In the genomic region with DNA sequence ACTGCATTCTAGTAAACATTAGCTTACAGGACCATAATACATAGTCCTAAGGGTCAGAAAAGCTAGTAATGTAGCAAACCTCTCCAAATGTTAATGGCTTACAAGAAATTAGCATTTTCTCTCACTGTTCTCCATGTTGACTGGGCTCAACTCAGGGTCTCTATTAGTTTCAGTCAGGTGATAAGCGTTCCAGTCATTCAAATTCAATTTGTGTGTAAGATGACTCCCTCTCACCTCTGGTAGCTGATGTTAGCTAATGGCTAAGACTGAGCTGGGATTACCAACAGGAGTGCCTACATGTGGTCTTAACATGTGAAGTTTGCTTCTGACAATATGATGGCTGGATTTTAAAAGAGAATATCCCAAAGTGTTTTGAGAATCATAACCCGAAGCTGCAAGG, we compare ENCODE assay signal across 27 cellular contexts.
"Had no signal": no experiment of that assay in that cellular context is flagged by ENCODE, and none has a peak within 500 bp of the region (broad histone marks: within the 10 kb centered on the region; RNA-seq: fewer than 3 reads in every experiment).

No MANE protein-coding gene starts in this region.

- H3K4me3 ChIP-seq: breast epithelium, colonic mucosa, SJCRH30 had no signal

- H3K9me3 Mint-ChIP-seq: activated naive CD4-positive, alpha-beta T cell treated with anti-CD3 and anti-CD28 coated beads, Interleukin-2, amount 50 U/mL, for 24 hours; activated T-helper 1 cell treated with anti-CD3 and anti-CD28 coated beads, Interleukin-12 subunit alpha, Interleukin-12 subunit beta, Interleukin-2, Interleukin-4 antibody, amounts not matched to agents 30 ng/mL and 10 ng/mL and 1 ng/mL, durations not matched to agents 14 hours and 24 hours and 36 hours; T-helper 1 cell treated with Interleukin-12 subunit alpha and Interleukin-12 subunit beta and Interleukin-4 antibody, amounts not matched to agents 30 μg/mL and 1 μg/mL, for 36 hours had no signal

- H3K36me3 Mint-ChIP-seq: activated CD8-positive, alpha-beta memory T cell treated with anti-CD3 and anti-CD28 coated beads, Interleukin-2, amount 10 ng/mL, durations not matched to agents 7 days and 5 days; activated naive CD4-positive, alpha-beta T cell treated with anti-CD3 and anti-CD28 coated beads, Interleukin-2, amount 50 U/mL, for 24 hours had no signal

- H3K9me3 ChIP-seq: breast epithelium, colonic mucosa, SJCRH30 had no signal

- H3K4me2 ChIP-seq: KMS-11 had no signal

- DNase-seq: activated CD4-positive, alpha-beta T cell treated with anti-CD3 and anti-CD28 coated beads for 48 hours; activated CD4-positive, alpha-beta T cell treated with anti-CD3 and anti-CD28 coated beads, Interleukin-2, amount 50 U/mL, for 4 hours; activated CD4-positive, CD25-positive, alpha-beta regulatory T cell treated with anti-CD3 and anti-CD28 coated beads, Interleukin-2, amount 50 U/mL, for 72 hours; activated CD8-positive, alpha-beta memory T cell treated with anti-CD3 and anti-CD28 coated beads, Interleukin-2, amount 10 ng/mL, durations not matched to agents 7 days and 5 days; activated effector memory CD4-positive, alpha-beta T cell treated with Interleukin-2 at 50 U/mL for 16 hours; activated naive CD4-positive, alpha-beta T cell; activated T-cell treated with anti-CD3 and anti-CD28 coated beads, Interleukin-2, amount 50 U/mL, for 24 hours; aorta; caudate nucleus; colonic mucosa; MV-4-11; NCI-H1105 treated with DMSO at 0.1 percent for 48 hours; NCI-H1436 treated with DMSO at 0.1 percent for 48 hours; NCI-H187 treated with DMSO at 0.1 percent for 48 hours; NCI-H2107; NCI-H510A treated with DMSO at 0.1 percent for 48 hours; NCI-H69; OCI-M1; Right ventricle myocardium superior; RPMI8226; SJCRH30 had no signal

- H3K27me3 Mint-ChIP-seq: activated CD8-positive, alpha-beta memory T cell treated with anti-CD3 and anti-CD28 coated beads, Interleukin-2, amount 10 ng/mL, durations not matched to agents 7 days and 5 days; activated naive CD4-positive, alpha-beta T cell treated with anti-CD3 and anti-CD28 coated beads, Interleukin-2, amount 50 U/mL, for 24 hours; activated T-cell treated with anti-CD3 and anti-CD28 coated beads, Interleukin-2, amount 50 U/mL, for 24 hours had no signal

- H3K4me1 ChIP-seq: breast epithelium, colonic mucosa, SJCRH30 had no signal

- H3K27ac ChIP-seq: breast epithelium, colonic mucosa, KMS-11, SJCRH30 had no signal

- ATAC-seq: activated CD8-positive, alpha-beta memory T cell treated with anti-CD3 and anti-CD28 coated beads, Interleukin-2, amount 10 ng/mL, durations not matched to agents 7 days and 5 days; Panc1 had no signal

- H3K27ac Mint-ChIP-seq: activated CD8-positive, alpha-beta memory T cell treated with anti-CD3 and anti-CD28 coated beads, Interleukin-2, amount 10 ng/mL, durations not matched to agents 7 days and 5 days; activated naive CD4-positive, alpha-beta T cell treated with anti-CD3 and anti-CD28 coated beads, Interleukin-2, amount 50 U/mL, for 24 hours; activated T-cell treated with anti-CD3 and anti-CD28 coated beads, Interleukin-2, amount 50 U/mL, for 24 hours; activated T-helper 1 cell treated with anti-CD3 and anti-CD28 coated beads, Interleukin-12 subunit alpha, Interleukin-12 subunit beta, Interleukin-2, Interleukin-4 antibody, amounts not matched to agents 30 ng/mL and 10 ng/mL and 1 ng/mL, durations not matched to agents 14 hours and 24 hours and 36 hours; T-helper 1 cell treated with Interleukin-12 subunit alpha and Interleukin-12 subunit beta and Interleukin-4 antibody, amounts not matched to agents 30 μg/mL and 1 μg/mL, for 36 hours had no signal

- H3K27me3 ChIP-seq: breast epithelium, colonic mucosa, SJCRH30 had no signal

- H3K9ac ChIP-seq: KMS-11 had no signal

- H3K4me3 Mint-ChIP-seq: activated CD8-positive, alpha-beta memory T cell treated with anti-CD3 and anti-CD28 coated beads, Interleukin-2, amount 10 ng/mL, durations not matched to agents 7 days and 5 days; activated naive CD4-positive, alpha-beta T cell treated with anti-CD3 and anti-CD28 coated beads, Interleukin-2, amount 50 U/mL, for 24 hours; activated T-cell treated with anti-CD3 and anti-CD28 coated beads, Interleukin-2, amount 50 U/mL, for 24 hours; activated T-helper 1 cell treated with anti-CD3 and anti-CD28 coated beads, Interleukin-12 subunit alpha, Interleukin-12 subunit beta, Interleukin-2, Interleukin-4 antibody, amounts not matched to agents 30 ng/mL and 10 ng/mL and 1 ng/mL, durations not matched to agents 14 hours and 24 hours and 36 hours; T-helper 1 cell treated with Interleukin-12 subunit alpha and Interleukin-12 subunit beta and Interleukin-4 antibody, amounts not matched to agents 30 μg/mL and 1 μg/mL, for 36 hours had no signal

- H3K36me3 ChIP-seq: breast epithelium, colonic mucosa, SJCRH30 had no signal

- H3K4me1 Mint-ChIP-seq: activated CD8-positive, alpha-beta memory T cell treated with anti-CD3 and anti-CD28 coated beads, Interleukin-2, amount 10 ng/mL, durations not matched to agents 7 days and 5 days; activated naive CD4-positive, alpha-beta T cell treated with anti-CD3 and anti-CD28 coated beads, Interleukin-2, amount 50 U/mL, for 24 hours had no signal
